In the genomic region with DNA sequence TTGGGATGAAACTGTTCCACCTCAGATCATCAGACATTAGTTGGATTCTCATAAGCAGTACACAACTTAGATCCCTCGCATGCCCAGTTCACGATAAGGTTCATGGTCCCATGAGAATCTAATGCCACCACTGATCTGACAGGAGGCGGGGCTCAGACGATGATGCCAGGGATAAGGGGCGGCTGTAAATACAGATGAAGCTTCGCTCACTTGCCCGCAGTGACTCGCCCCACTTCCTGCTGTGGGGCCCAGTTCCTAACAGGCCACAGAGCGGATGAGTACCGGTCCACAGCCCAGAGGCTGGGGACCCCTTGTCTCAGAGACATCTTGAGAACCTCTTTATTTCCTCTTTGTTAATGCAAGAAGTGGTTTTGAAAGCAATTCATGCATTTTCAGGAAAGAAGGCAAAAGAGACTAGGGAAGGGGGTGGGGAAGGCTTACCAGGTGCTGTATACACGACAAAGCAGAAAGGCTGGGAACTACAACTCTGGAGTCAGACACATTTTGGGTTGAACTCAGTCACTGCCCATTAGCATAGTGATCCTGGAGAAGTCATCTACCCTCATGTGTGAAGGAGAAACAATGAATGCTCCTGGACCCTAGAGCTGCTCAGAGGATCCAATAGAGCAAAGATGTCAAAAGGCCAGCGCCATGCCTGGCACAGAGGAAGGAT, we compare ENCODE assay signal across 1 cellular context.
TF ChIP-seq lines count a peak whose summit lies in the region.

No MANE protein-coding gene starts in this region.

TF ChIP-seq in HCT116, 20 proteins besides CTCF, POLR2A, EP300 and RAD21:
- TF ChIP-seq, protein P1, sequence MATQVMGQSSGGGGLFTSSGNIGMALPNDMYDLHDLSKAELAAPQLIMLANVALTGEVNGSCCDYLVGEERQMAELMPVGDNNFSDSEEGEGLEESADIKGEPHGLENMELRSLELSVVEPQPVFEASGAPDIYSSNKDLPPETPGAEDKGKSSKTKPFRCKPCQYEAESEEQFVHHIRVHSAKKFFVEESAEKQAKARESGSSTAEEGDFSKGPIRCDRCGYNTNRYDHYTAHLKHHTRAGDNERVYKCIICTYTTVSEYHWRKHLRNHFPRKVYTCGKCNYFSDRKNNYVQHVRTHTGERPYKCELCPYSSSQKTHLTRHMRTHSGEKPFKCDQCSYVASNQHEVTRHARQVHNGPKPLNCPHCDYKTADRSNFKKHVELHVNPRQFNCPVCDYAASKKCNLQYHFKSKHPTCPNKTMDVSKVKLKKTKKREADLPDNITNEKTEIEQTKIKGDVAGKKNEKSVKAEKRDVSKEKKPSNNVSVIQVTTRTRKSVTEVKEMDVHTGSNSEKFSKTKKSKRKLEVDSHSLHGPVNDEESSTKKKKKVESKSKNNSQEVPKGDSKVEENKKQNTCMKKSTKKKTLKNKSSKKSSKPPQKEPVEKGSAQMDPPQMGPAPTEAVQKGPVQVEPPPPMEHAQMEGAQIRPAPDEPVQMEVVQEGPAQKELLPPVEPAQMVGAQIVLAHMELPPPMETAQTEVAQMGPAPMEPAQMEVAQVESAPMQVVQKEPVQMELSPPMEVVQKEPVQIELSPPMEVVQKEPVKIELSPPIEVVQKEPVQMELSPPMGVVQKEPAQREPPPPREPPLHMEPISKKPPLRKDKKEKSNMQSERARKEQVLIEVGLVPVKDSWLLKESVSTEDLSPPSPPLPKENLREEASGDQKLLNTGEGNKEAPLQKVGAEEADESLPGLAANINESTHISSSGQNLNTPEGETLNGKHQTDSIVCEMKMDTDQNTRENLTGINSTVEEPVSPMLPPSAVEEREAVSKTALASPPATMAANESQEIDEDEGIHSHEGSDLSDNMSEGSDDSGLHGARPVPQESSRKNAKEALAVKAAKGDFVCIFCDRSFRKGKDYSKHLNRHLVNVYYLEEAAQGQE (IDR thresholded peaks at IDR 0.05; ENCODE audit: low read depth): no peak
- no peak for TF ChIP-seq EZH2 (IDR thresholded peaks at IDR 0.05)
- TF ChIP-seq EGR1 (IDR thresholded peaks at IDR 0.05; ENCODE audit: low read depth): no peak
- TF ChIP-seq, protein P2, sequence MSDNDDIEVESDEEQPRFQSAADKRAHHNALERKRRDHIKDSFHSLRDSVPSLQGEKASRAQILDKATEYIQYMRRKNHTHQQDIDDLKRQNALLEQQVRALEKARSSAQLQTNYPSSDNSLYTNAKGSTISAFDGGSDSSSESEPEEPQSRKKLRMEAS (IDR thresholded peaks at IDR 0.05): no peak
- TF ChIP-seq ZNF274 (IDR thresholded peaks at IDR 0.05; ENCODE audit: low read depth, low read length): no peak
- no peak for TF ChIP-seq SP1 (IDR thresholded peaks at IDR 0.05; ENCODE audit: low read depth)
- no peak for TF ChIP-seq CBX3 (IDR thresholded peaks at IDR 0.05; ENCODE audit: low read depth)
- TF ChIP-seq ZFX (IDR thresholded peaks at IDR 0.05): no peak
- no peak for TF ChIP-seq JUND (IDR thresholded peaks at IDR 0.05)
- TF ChIP-seq ELF1 (IDR thresholded peaks at IDR 0.05; ENCODE audit: borderline replicate concordance, low read depth): no peak
- no peak for TF ChIP-seq SIN3A (IDR thresholded peaks at IDR 0.05; ENCODE audit: low read depth)
- TF ChIP-seq YY1 (IDR thresholded peaks at IDR 0.05; ENCODE audit: extremely low read depth, insufficient replicate concordance, low read depth, low read length): no peak
- no peak for TF ChIP-seq EZH2phosphoT487 (IDR thresholded peaks at IDR 0.05; ENCODE audit: borderline replicate concordance)
- no peak for TF ChIP-seq SRF (IDR thresholded peaks at IDR 0.05; ENCODE audit: low read depth)
- TF ChIP-seq POLR2AphosphoS5 (IDR thresholded peaks at IDR 0.05; ENCODE audit: low read depth, low read length): no peak
- no peak for TF ChIP-seq ZBTB33 (IDR thresholded peaks at IDR 0.05; ENCODE audit: extremely low read depth, insufficient replicate concordance, low read length)
- TF ChIP-seq CEBPB (IDR thresholded peaks at IDR 0.05; ENCODE audit: low read depth): no peak
- TF ChIP-seq ATF3 (IDR thresholded peaks at IDR 0.05): no peak
